ENCODE assay signal across 1 cellular context in genomic region chr11:35667257-35667656, GRCh38.
TF ChIP-seq lines count a peak whose summit lies in the region.

No MANE protein-coding gene starts in this region.

TF ChIP-seq in HepG2, 621 proteins besides CTCF, POLR2A, EP300 and RAD21:
- TF ChIP-seq BCL6 (CRISPR knock-in tag; IDR thresholded peaks at IDR 0.05), result peak; percentile 42; the same call in 1 of the 2 replicates
- TF ChIP-seq CEBPG (CRISPR knock-in tag; IDR thresholded peaks at IDR 0.05), result 0 out of 2 replicates have a peak, but pooled peaks have one; percentile 9
- no peak for TF ChIP-seq SP2 (CRISPR knock-in tag; IDR thresholded peaks at IDR 0.05)
